Comparison of ENCODE assay signal across 1 cellular context in genomic region chr3:124780767-124781485, GRCh38.
A peak's percentile ranks its signal among the peaks of the same experiment; 100 is the strongest.
TF ChIP-seq lines count a peak whose summit lies in the region.

No MANE protein-coding gene starts in this region.

TF ChIP-seq in HepG2, 621 proteins besides CTCF, POLR2A, EP300 and RAD21 (continued from another document):
- peak; percentile 97; the same call in 1 of the 2 replicates for TF ChIP-seq THRA (CRISPR knock-in tag; IDR thresholded peaks at IDR 0.05; ENCODE audit: borderline replicate concordance)
- TF ChIP-seq ZNF773 (CRISPR knock-in tag; IDR thresholded peaks at IDR 0.05; ENCODE audit: borderline replicate concordance): no peak
- TF ChIP-seq, protein P1, sequence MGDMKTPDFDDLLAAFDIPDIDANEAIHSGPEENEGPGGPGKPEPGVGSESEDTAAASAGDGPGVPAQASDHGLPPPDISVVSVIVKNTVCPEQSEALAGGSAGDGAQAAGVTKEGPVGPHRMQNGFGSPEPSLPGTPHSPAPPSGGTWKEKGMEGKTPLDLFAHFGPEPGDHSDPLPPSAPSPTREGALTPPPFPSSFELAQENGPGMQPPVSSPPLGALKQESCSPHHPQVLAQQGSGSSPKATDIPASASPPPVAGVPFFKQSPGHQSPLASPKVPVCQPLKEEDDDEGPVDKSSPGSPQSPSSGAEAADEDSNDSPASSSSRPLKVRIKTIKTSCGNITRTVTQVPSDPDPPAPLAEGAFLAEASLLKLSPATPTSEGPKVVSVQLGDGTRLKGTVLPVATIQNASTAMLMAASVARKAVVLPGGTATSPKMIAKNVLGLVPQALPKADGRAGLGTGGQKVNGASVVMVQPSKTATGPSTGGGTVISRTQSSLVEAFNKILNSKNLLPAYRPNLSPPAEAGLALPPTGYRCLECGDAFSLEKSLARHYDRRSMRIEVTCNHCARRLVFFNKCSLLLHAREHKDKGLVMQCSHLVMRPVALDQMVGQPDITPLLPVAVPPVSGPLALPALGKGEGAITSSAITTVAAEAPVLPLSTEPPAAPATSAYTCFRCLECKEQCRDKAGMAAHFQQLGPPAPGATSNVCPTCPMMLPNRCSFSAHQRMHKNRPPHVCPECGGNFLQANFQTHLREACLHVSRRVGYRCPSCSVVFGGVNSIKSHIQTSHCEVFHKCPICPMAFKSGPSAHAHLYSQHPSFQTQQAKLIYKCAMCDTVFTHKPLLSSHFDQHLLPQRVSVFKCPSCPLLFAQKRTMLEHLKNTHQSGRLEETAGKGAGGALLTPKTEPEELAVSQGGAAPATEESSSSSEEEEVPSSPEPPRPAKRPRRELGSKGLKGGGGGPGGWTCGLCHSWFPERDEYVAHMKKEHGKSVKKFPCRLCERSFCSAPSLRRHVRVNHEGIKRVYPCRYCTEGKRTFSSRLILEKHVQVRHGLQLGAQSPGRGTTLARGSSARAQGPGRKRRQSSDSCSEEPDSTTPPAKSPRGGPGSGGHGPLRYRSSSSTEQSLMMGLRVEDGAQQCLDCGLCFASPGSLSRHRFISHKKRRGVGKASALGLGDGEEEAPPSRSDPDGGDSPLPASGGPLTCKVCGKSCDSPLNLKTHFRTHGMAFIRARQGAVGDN (CRISPR knock-in tag; IDR thresholded peaks at IDR 0.05): peak; percentile 30; the same call in 1 of the 2 replicates
- TF ChIP-seq ZBTB33 (CRISPR knock-in tag; IDR thresholded peaks at IDR 0.05): peak; percentile 44; the same call in 1 of the 2 replicates
- no peak for TF ChIP-seq NFATC3 (CRISPR knock-in tag; IDR thresholded peaks at IDR 0.05)
- TF ChIP-seq ZNF713 (CRISPR knock-in tag; IDR thresholded peaks at IDR 0.05): no peak
- TF ChIP-seq, protein P2, sequence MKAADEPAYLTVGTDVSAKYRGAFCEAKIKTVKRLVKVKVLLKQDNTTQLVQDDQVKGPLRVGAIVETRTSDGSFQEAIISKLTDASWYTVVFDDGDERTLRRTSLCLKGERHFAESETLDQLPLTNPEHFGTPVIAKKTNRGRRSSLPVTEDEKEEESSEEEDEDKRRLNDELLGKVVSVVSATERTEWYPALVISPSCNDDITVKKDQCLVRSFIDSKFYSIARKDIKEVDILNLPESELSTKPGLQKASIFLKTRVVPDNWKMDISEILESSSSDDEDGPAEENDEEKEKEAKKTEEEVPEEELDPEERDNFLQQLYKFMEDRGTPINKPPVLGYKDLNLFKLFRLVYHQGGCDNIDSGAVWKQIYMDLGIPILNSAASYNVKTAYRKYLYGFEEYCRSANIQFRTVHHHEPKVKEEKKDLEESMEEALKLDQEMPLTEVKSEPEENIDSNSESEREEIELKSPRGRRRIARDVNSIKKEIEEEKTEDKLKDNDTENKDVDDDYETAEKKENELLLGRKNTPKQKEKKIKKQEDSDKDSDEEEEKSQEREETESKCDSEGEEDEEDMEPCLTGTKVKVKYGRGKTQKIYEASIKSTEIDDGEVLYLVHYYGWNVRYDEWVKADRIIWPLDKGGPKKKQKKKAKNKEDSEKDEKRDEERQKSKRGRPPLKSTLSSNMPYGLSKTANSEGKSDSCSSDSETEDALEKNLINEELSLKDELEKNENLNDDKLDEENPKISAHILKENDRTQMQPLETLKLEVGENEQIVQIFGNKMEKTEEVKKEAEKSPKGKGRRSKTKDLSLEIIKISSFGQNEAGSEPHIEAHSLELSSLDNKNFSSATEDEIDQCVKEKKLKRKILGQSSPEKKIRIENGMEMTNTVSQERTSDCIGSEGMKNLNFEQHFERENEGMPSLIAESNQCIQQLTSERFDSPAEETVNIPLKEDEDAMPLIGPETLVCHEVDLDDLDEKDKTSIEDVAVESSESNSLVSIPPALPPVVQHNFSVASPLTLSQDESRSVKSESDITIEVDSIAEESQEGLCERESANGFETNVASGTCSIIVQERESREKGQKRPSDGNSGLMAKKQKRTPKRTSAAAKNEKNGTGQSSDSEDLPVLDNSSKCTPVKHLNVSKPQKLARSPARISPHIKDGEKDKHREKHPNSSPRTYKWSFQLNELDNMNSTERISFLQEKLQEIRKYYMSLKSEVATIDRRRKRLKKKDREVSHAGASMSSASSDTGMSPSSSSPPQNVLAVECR (CRISPR knock-in tag; IDR thresholded peaks at IDR 0.05; ENCODE audit: borderline replicate concordance): no peak
- TF ChIP-seq ZNF816 (CRISPR knock-in tag; IDR thresholded peaks at IDR 0.05; ENCODE audit: borderline replicate concordance): no peak
- no peak for TF ChIP-seq CCAR2 (optimal IDR thresholded peaks at IDR 0.05; ENCODE audit: low read depth, low read length)
- no peak for TF ChIP-seq ZNF335 (CRISPR knock-in tag; IDR thresholded peaks at IDR 0.05)
- peak; percentile 83 for TF ChIP-seq RXRB (CRISPR knock-in tag; IDR thresholded peaks at IDR 0.05; ENCODE audit: borderline replicate concordance)
- 0 out of 2 replicates have a peak, but pooled peaks have one; percentile 25 for TF ChIP-seq BCL6 (CRISPR knock-in tag; IDR thresholded peaks at IDR 0.05)
- TF ChIP-seq SKI (IDR thresholded peaks at IDR 0.05; ENCODE audit: partially characterized antibody): no peak
- peak; percentile 54 for TF ChIP-seq AGO2 (optimal IDR thresholded peaks at IDR 0.05; ENCODE audit: low read depth, low read length)
- peak; percentile 87; the same call in 1 of the 2 replicates for TF ChIP-seq RXRA (CRISPR knock-in tag; IDR thresholded peaks at IDR 0.05)
- TF ChIP-seq TBX3 (IDR thresholded peaks at IDR 0.05; ENCODE audit: borderline replicate concordance): no peak
